ENCODE assay signal across 8 cellular contexts in the genomic region with DNA sequence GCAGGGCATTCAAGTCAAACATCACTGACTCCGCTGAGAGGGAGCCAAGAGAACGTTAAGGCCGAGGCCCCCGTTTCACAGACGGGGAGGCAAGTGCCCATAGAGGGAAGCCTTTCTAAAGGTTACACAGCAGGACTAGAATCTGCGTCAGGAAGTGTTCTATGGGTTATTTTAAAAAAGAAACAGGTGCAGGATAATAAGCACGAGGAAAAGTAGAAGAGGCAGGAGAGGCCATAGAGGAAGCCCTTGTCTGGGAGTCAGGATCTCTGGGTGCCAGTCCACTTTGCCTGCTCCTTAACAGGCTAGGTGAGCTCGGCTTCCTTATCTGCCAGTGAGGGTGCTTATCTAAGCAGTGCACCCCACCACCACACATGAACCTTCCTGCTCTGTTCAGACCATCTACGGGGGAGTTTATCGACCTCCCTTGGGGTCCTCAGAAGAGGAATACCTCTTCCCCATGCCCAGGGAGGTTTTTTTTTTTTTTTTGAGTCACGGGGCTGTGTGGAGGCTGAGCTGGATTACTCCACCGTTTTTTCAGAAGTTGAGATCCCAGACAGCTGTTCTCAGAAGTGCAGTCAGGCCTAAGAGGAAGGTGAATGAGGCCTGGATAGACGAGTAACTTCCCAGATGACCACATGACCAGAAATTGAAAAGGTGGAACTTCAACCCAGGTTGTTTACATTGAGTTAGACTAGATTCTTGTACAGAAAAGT. TPM values are rescaled to one million over a fixed set of nuclear protein-coding genes. Genes with fewer than 3 reads are reported as not detected.
A peak's percentile ranks its signal among the peaks of the same experiment; 100 is the strongest.
DNase-seq lines count a peak whose midpoint lies in the region; ATAC-seq and TF ChIP-seq lines count a peak whose summit lies in the region.

No MANE protein-coding gene starts in this region.

- peak overlapping the region; percentile 68 for H3K4me2 ChIP-seq in OCI-LY7 (ENCODE audit: low read length)

- CTCF ChIA-PET in OCI-LY7 (lab: Charles Lee; ENCODE audit: unreplicated experiment) = interaction anchor here (1.0 to 2.0 kb wide), 4 partner anchors 7 to 35 kb away, joined by 4 to 19 read pairs (median 6); no protein-coding TSS in a partner anchor

- peak overlapping the region; percentile 40 for H2AFZ ChIP-seq in ACC112 (ENCODE audit: low read length, unreplicated experiment)
- no peak overlapping the region for H2AFZ ChIP-seq in OCI-LY7 (ENCODE audit: low read length)

- H3K9me3 ChIP-seq in OCI-LY7 (ENCODE audit: low read length) = peaks cover 1% of the 10 kb centered on the region; the same call in 1 of the 2 replicates
- H3K9me3 ChIP-seq in mucosa of rectum (ENCODE audit: control insufficient read depth in 2 of 2, low read length in 2 of 2) = no peaks in the 10 kb centered on the region

- H3K36me3 Mint-ChIP-seq in dendritic cell treated with granulocyte-macrophage colony-stimulating factor and Interleukin-4, amounts not matched to agents 40 ng/mL and 50 ng/mL, for 4 days (ENCODE audit: low read depth) = peaks cover 24% of the 10 kb centered on the region

- H3K9me3 Mint-ChIP-seq in dendritic cell treated with granulocyte-macrophage colony-stimulating factor and Interleukin-4, amounts not matched to agents 40 ng/mL and 50 ng/mL, for 4 days = no peaks in the 10 kb centered on the region

- H3K4me3 ChIP-seq in ACC112 (ENCODE audit: low read depth, low read length) (peak overlapping the region; percentile 84), GM12875 (ENCODE audit: low read depth, low read length) (peak overlapping the region; percentile 50), OCI-LY7 (ENCODE audit: low read depth, low read length, poor library complexity, severe bottlenecking) (peak overlapping the region; percentile 80), mucosa of rectum (ENCODE audit: low read length in 2 of 2) (peak overlapping the region; percentile 77 to 78)

- no peak for ATAC-seq in HG03354 (IDR thresholded peaks at IDR 0.05; ENCODE audit: poor library complexity, severe bottlenecking, unreplicated experiment)
- no peak for ATAC-seq in GM21381 (IDR thresholded peaks at IDR 0.05; ENCODE audit: unreplicated experiment)

- H3K9me2 ChIP-seq in OCI-LY7 (ENCODE audit: insufficient read depth, low read length) = no peaks in the 10 kb centered on the region

- H3K4me1 ChIP-seq in ACC112 (ENCODE audit: control insufficient read depth, insufficient read depth, low read length, unreplicated experiment) (peaks cover 15% of the 10 kb centered on the region), OCI-LY7 (ENCODE audit: insufficient read depth, low read length, poor library complexity, severe bottlenecking) (peaks cover 68% of the 10 kb centered on the region), mucosa of rectum (ENCODE audit: control insufficient read depth in 2 of 2, insufficient read depth in 2 of 2, low read length in 2 of 2) (peaks cover 24 to 25% of the 10 kb centered on the region in 2 donors)

- peak overlapping the region; percentile 78 for H3K4me3 Mint-ChIP-seq in dendritic cell treated with granulocyte-macrophage colony-stimulating factor and Interleukin-4, amounts not matched to agents 40 ng/mL and 50 ng/mL, for 4 days

- H3K27ac ChIP-seq in ACC112 (ENCODE audit: low read depth, low read length) = no peak overlapping the region
- H3K27ac ChIP-seq in OCI-LY7 (ENCODE audit: low read depth, low read length, poor library complexity, severe bottlenecking) = peak overlapping the region; percentile 97
- H3K27ac ChIP-seq in mucosa of rectum (ENCODE audit: low read depth in 2 of 2, low read length in 2 of 2) = peak overlapping the region; percentile 96 to 97

- POLR2A ChIA-PET in OCI-LY7 (lab: Charles Lee) = interaction anchor here (0.6 to 15.8 kb wide), 9 partner anchors 12 to 94 kb away, joined by 3 to 136 read pairs (median 5); no protein-coding TSS in a partner anchor

- H4K20me1 ChIP-seq in OCI-LY7 (ENCODE audit: insufficient read depth, low read length) = 0 out of 2 replicates have a peak, but pooled peaks cover 4% of the 10 kb centered on the region

- H3K27ac Mint-ChIP-seq in dendritic cell treated with granulocyte-macrophage colony-stimulating factor and Interleukin-4, amounts not matched to agents 40 ng/mL and 50 ng/mL, for 4 days = peak overlapping the region; percentile 89

- H3K9ac ChIP-seq in mucosa of rectum (ENCODE audit: low read depth in 1 of 2, low read length in 2 of 2) = peak overlapping the region; percentile 83 to 89

- TF ChIP-seq CTCF in GM12875 (IDR thresholded peaks at IDR 0.05; ENCODE audit: borderline replicate concordance, insufficient read depth, low read depth, low read length) (no peak), OCI-LY7 (conservative IDR thresholded peaks at IDR 0.05; ENCODE audit: low read length) (no peak)

- TSS peak; percentile 86 for BruUV-seq in OCI-LY7 (replicated peaks; lab: Mats Ljungman, UMichigan)

- peak; percentile 55 for DNase-seq in OCI-LY7 (ENCODE audit: low spot score)
- no peak for DNase-seq in NCI-H1105 treated with DMSO at 0.1 percent for 48 hours (lab: John Stamatoyannopoulos, UW)

- H3K4me1 Mint-ChIP-seq in dendritic cell treated with granulocyte-macrophage colony-stimulating factor and Interleukin-4, amounts not matched to agents 40 ng/mL and 50 ng/mL, for 4 days (ENCODE audit: low read depth) = peaks cover 46% of the 10 kb centered on the region

- H3K36me3 ChIP-seq in ACC112 (ENCODE audit: insufficient read depth, low read length) (no peaks in the 10 kb centered on the region), OCI-LY7 (ENCODE audit: insufficient read depth, low read length) (peaks cover 34% of the 10 kb centered on the region), mucosa of rectum (ENCODE audit: control insufficient read depth in 2 of 2, insufficient read depth in 2 of 2, low read length in 2 of 2) (no peaks in the 10 kb centered on the region)

- H3K27me3 ChIP-seq in ACC112 (ENCODE audit: insufficient read depth, low read length) (no peaks in the 10 kb centered on the region), mucosa of rectum (ENCODE audit: control insufficient read depth in 2 of 2, insufficient read depth in 2 of 2, low read length in 2 of 2) (no peaks in the 10 kb centered on the region)

- H3K79me2 ChIP-seq in ACC112 (ENCODE audit: control insufficient read depth, insufficient read depth, low read length, unreplicated experiment) = peaks cover 20% of the 10 kb centered on the region
- peaks cover 41% of the 10 kb centered on the region for H3K79me2 ChIP-seq in OCI-LY7 (ENCODE audit: insufficient read depth, low read depth, low read length)

- intact Hi-C loops in OCI-LY7 (cut with micrococcal nuclease; ENCODE audit: unreplicated experiment) = loop anchor here (1.0 to 5.0 kb wide), 3 partner anchors 9 to 221 kb away; no protein-coding TSS in a partner anchor
- intact Hi-C loops in dendritic cell treated with granulocyte-macrophage colony-stimulating factor and Interleukin-4, amounts not matched to agents 40 ng/mL and 50 ng/mL, for 4 days (cut with micrococcal nuclease) = loop anchor here (2.0 to 5.0 kb wide), 2 partner anchors 14 to 34 kb away; no protein-coding TSS in a partner anchor

- H3K27me3 Mint-ChIP-seq in dendritic cell treated with granulocyte-macrophage colony-stimulating factor and Interleukin-4, amounts not matched to agents 40 ng/mL and 50 ng/mL, for 4 days = no peaks in the 10 kb centered on the region

RNA-seq across cellular contexts. Expression of gene FCHSD2, which starts 1.2 kb away (rescaled TPM):
- 39.0 and 48.7 TPM in 2 replicates for total RNA-seq in OCI-LY7 (2014; rRNA removed; shearing (Covaris generic))
- 128 and 147 TPM in 2 replicates for total RNA-seq in OCI-LY7 (2022)
